Comparison of ENCODE assay signal across 28 cellular contexts in genomic region chr2:50930726-50931125, GRCh38.
"Had no signal": no experiment of that assay in that cellular context is flagged by ENCODE, and none has a peak within 500 bp of the region (broad histone marks: within the 10 kb centered on the region; RNA-seq: fewer than 3 reads in every experiment).

No MANE protein-coding gene starts in this region.

- ATAC-seq: natural killer cell; psoas muscle; right cardiac atrium; sciatic nerve; stimulated activated memory B cell treated with anti-CD40 and anti-IgM and Interleukin-4, amounts not matched to agents 10 μg/mL and 1 μg/mL and 100 μg/mL, for 72 hours; stimulated activated naive CD8-positive, alpha-beta T cell treated with anti-CD3 and anti-CD28 coated beads, Interleukin-15, amount 100 ng/mL, for 72 hours; stimulated activated naive CD8-positive, alpha-beta T cell treated with anti-CD3 and anti-CD28 coated beads, Interleukin-15, Interleukin-2, amounts not matched to agents 100 U/mL and 50 U/mL, for 24 hours; upper lobe of right lung had no signal

- H3K4me2 ChIP-seq: neural progenitor cell, smooth muscle cell had no signal

- H3K9ac ChIP-seq: neural progenitor cell, parathyroid adenoma had no signal

- H3K9me3 ChIP-seq: ovary, psoas muscle, spleen, suprapubic skin, testis, tibial artery, transverse colon, upper lobe of right lung, uterus had no signal

- H2AFZ ChIP-seq: neural progenitor cell, parathyroid adenoma had no signal

- H3K79me2 ChIP-seq: parathyroid adenoma had no signal

- H3K4me3 ChIP-seq: neural progenitor cell, ovary, psoas muscle, skin epidermis, smooth muscle cell, spleen, suprapubic skin, testis, tibial artery, transverse colon, upper lobe of right lung, uterus had no signal

- H3K4me1 ChIP-seq: parathyroid adenoma, psoas muscle, spleen, suprapubic skin, testis, tibial artery, transverse colon, upper lobe of right lung, uterus had no signal

- H3K27me3 ChIP-seq: neural progenitor cell, ovary, spleen, suprapubic skin, testis, tibial artery, transverse colon, upper lobe of right lung, uterus had no signal

- DNase-seq: natural killer cell; occipital lobe; ovary; posterior cingulate gyrus; psoas muscle; right cardiac atrium; spleen; stimulated activated CD4-positive, alpha-beta T cell treated with anti-CD3 and anti-CD28 coated beads, Interleukin-12 subunit alpha, Interleukin-12 subunit beta, amount 100 ng/mL, for 4 hours; stimulated activated CD4-positive, alpha-beta T cell treated with anti-CD3 and anti-CD28 coated beads, Interleukin-1b, Interleukin-23, amount 100 ng/mL, for 48 hours; stimulated activated CD4-positive, alpha-beta T cell treated with anti-CD3 and anti-CD28 coated beads, Interleukin-4, amount 100 ng/mL, for 1 hour; stimulated activated CD4-positive, alpha-beta T cell treated with anti-CD3 and anti-CD28 coated beads, Interleukin-4, amount 100 ng/mL, for 4 hours; stimulated activated CD8-positive, alpha-beta memory T cell treated with anti-CD3 and anti-CD28 coated beads, Interleukin-4, amount 100 ng/mL, for 48 hours; stimulated activated naive CD4-positive, alpha-beta T cell; stimulated activated naive CD8-positive, alpha-beta T cell treated with anti-CD3 and anti-CD28 coated beads, Interleukin-15, amount 100 ng/mL, for 72 hours; stimulated activated naive CD8-positive, alpha-beta T cell treated with anti-CD3 and anti-CD28 coated beads, Interleukin-15, Interleukin-2, amounts not matched to agents 100 U/mL and 50 U/mL, for 24 hours; substantia nigra; testis; tibial artery; transverse colon; upper lobe of right lung; uterus had no signal

- H3K36me3 ChIP-seq: neural progenitor cell, ovary, spleen, suprapubic skin, tibial artery, transverse colon, upper lobe of right lung, uterus had no signal

- H3K27ac ChIP-seq: neural progenitor cell, ovary, parathyroid adenoma, psoas muscle, skin epidermis, spleen, suprapubic skin, testis, tibial artery, transverse colon, upper lobe of right lung, uterus had no signal
